In genomic region chr1:230501845-230502244, GRCh38 we compare ENCODE assay signal across 1 cellular context.
TF ChIP-seq lines count a peak whose summit lies in the region.

No MANE protein-coding gene starts in this region.

TF ChIP-seq in K562, 482 proteins besides CTCF, POLR2A, EP300 and RAD21 (continued from another document):
- no peak for TF ChIP-seq HINFP (tag; conservative IDR thresholded peaks at IDR 0.05; ENCODE audit: low read depth)
- TF ChIP-seq RAD51 (IDR thresholded peaks at IDR 0.05; ENCODE audit: borderline replicate concordance, low read depth), result peak; percentile 86
- no peak for TF ChIP-seq KHSRP (IDR thresholded peaks at IDR 0.05)
- no peak for TF ChIP-seq UBTF (IDR thresholded peaks at IDR 0.05; ENCODE audit: borderline replicate concordance in 1 of 2, low read depth in 2 of 2, low read length in 2 of 2)
- peak; percentile 35; the same call in 1 of the 2 replicates for TF ChIP-seq CBFA2T2 (conservative IDR thresholded peaks at IDR 0.05)
- TF ChIP-seq TOE1 (IDR thresholded peaks at IDR 0.05; ENCODE audit: borderline replicate concordance), result 0 out of 2 replicates have a peak, but pooled peaks have one; percentile 52
- no peak for TF ChIP-seq TOE1 (CRISPR knock-in tag; IDR thresholded peaks at IDR 0.05; ENCODE audit: borderline replicate concordance, low read depth)
- TF ChIP-seq PYGO2 (tag; IDR thresholded peaks at IDR 0.05), result no peak
- no peak for TF ChIP-seq ZNF79 (CRISPR knock-in tag; IDR thresholded peaks at IDR 0.05; ENCODE audit: low read depth)
- TF ChIP-seq ZFP91 (CRISPR knock-in tag; IDR thresholded peaks at IDR 0.05), result no peak
- no peak for TF ChIP-seq POLR3G (IDR thresholded peaks at IDR 0.05; ENCODE audit: extremely low read depth, insufficient read length, insufficient replicate concordance)
- TF ChIP-seq SMAD1 (IDR thresholded peaks at IDR 0.05; ENCODE audit: low read depth, low read length, partially characterized antibody), result no peak
